In the genomic region with DNA sequence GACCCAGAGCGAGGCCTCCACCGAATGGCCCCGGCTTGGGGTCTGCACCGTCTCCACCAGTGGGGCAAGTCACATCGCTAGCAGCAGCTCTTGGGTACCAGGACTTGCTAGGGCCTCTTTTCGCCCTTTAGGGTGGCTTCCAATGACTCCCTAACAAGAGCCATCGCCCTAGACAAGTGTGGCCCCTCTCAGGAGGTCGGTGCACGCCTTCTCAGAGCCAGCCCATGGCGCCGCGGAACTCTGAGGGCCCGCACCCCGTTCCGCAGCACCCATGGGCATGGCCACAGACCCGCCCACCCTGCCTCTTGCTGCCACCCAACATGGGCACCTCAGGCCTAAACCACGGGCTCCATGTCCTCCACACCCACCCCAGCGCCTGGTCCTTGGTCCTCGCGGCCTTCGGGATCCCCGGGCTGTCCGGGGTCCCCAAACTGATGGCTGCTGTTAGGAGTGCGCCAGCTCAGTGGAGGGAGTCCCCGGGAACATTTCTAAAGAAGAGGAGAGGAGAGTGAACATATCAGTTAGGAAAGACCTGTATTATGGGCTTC, we compare ENCODE assay signal across 16 cellular contexts. TPM values are rescaled to one million over a fixed set of nuclear protein-coding genes. Genes with fewer than 3 reads are reported as not detected.
A peak's percentile ranks its signal among the peaks of the same experiment; 100 is the strongest.
DNase-seq lines count a peak whose midpoint lies in the region; ATAC-seq and TF ChIP-seq lines count a peak whose summit lies in the region.
"Had no signal": no experiment of that assay in that cellular context is flagged by ENCODE, and none has a peak within 500 bp of the region (broad histone marks: within the 10 kb centered on the region; RNA-seq: fewer than 3 reads in every experiment).

No MANE protein-coding gene starts in this region.

- H3K9ac ChIP-seq in ES-I3 (ENCODE audit: low read depth, low read length) = peak overlapping the region; percentile 54; the same call in 1 of the 2 replicates
- H3K9ac ChIP-seq in neural progenitor cell = no peak overlapping the region
- no peak overlapping the region for H3K9ac ChIP-seq in GM23248

- no peaks in the 10 kb centered on the region for H3K27me3 ChIP-seq in A673 (replicated peaks; ENCODE audit: insufficient read depth, low read depth, low read length, poor library complexity)
- H3K27me3 ChIP-seq in neural progenitor cell = peaks cover 54% of the 10 kb centered on the region
- no peaks in the 10 kb centered on the region for H3K27me3 ChIP-seq in aorta (ENCODE audit: control insufficient read depth in 1 of 2, insufficient read depth in 2 of 2, low read length in 1 of 2)
- H3K27me3 ChIP-seq in GM23248 (replicated peaks; ENCODE audit: insufficient read depth) = no peaks in the 10 kb centered on the region; the same call in 1 of the 2 replicates
- H3K27me3 ChIP-seq: adrenal gland, SJCRH30 had no signal

- H3K4me3 ChIP-seq in A673 (ENCODE audit: low read depth, low read length, poor library complexity, severe bottlenecking) (peak overlapping the region; percentile 64), coronary artery (peak overlapping the region; percentile 88), neural progenitor cell (peak overlapping the region; percentile 57), aorta (ENCODE audit: low read length in 2 of 2) (no peak overlapping the region), OCI-LY7 (ENCODE audit: low read depth, low read length, poor library complexity, severe bottlenecking) (no peak overlapping the region), GM23248 (no peak overlapping the region)
- H3K4me3 ChIP-seq: HAP-1, SJCRH30 had no signal

- H3K4me1 ChIP-seq in A673 (ENCODE audit: insufficient read depth, low read length, poor library complexity, severe bottlenecking) (peaks cover 8% of the 10 kb centered on the region), ES-I3 (ENCODE audit: insufficient read depth, low read length) (0 out of 2 replicates have a peak, but pooled peaks cover 5% of the 10 kb centered on the region), neural progenitor cell (peaks cover 11% of the 10 kb centered on the region), aorta (ENCODE audit: control insufficient read depth in 1 of 2, insufficient read depth in 2 of 2, low read length in 2 of 2) (no peaks in the 10 kb centered on the region), OCI-LY7 (ENCODE audit: insufficient read depth, low read length, poor library complexity, severe bottlenecking) (peaks cover 11% of the 10 kb centered on the region), GM23248 (ENCODE audit: insufficient read depth) (no peaks in the 10 kb centered on the region)

- BruUV-seq in A673 (replicated peaks; lab: Mats Ljungman, UMichigan) = no TSS peak
- no TSS peak for BruUV-seq in OCI-LY7 (replicated peaks; lab: Mats Ljungman, UMichigan)

- H3K79me2 ChIP-seq in neural progenitor cell (ENCODE audit: low read depth) (no peaks in the 10 kb centered on the region), OCI-LY7 (ENCODE audit: insufficient read depth, low read depth, low read length) (no peaks in the 10 kb centered on the region), GM23248 (ENCODE audit: insufficient read depth) (no peaks in the 10 kb centered on the region)

- no peaks in the 10 kb centered on the region for H3K9me3 Mint-ChIP-seq in neural progenitor cell
- H3K9me3 Mint-ChIP-seq: activated T-helper 1 cell treated with anti-CD3 and anti-CD28 coated beads, Interleukin-12 subunit alpha, Interleukin-12 subunit beta, Interleukin-2, Interleukin-4 antibody, amounts not matched to agents 30 ng/mL and 10 ng/mL and 1 ng/mL, durations not matched to agents 14 hours and 24 hours and 36 hours had no signal

- H3K4me2 ChIP-seq in neural progenitor cell (peak overlapping the region; percentile 89), OCI-LY7 (ENCODE audit: low read length) (no peak overlapping the region), GM23248 (ENCODE audit: unreplicated experiment) (no peak overlapping the region)

- H3K36me3 Mint-ChIP-seq in neural progenitor cell = no peaks in the 10 kb centered on the region

- POLR2A ChIA-PET in A673 (lab: Charles Lee; ENCODE audit: low non-redundant PET) = no interaction called here
- POLR2A ChIA-PET in OCI-LY7 (lab: Charles Lee) = no interaction called here

- peaks cover 11% of the 10 kb centered on the region for H3K27me3 Mint-ChIP-seq in neural progenitor cell (ENCODE audit: insufficient read depth, low read depth)

- in situ Hi-C loops in GM23248 (cut with MboI) = no loop called here

- peak overlapping the region; percentile 75 for H3K4me3 Mint-ChIP-seq in neural progenitor cell

- DNase-seq in A673 (ENCODE audit: low spot score) (no peak), coronary artery (ENCODE audit: low spot score) (no peak), neural progenitor cell (ENCODE audit: low spot score) (no peak), aorta (no peak), OCI-LY7 (ENCODE audit: low spot score) (no peak), GM23248 (no peak), AG08396 (ENCODE audit: low spot score) (no peak)
- DNase-seq: esophagus squamous epithelium, SJCRH30 had no signal

- TF ChIP-seq CTCF in A673 (conservative IDR thresholded peaks at IDR 0.05; ENCODE audit: low read depth, low read length) (no peak), coronary artery (IDR thresholded peaks at IDR 0.05) (no peak), neural progenitor cell (IDR thresholded peaks at IDR 0.05) (no peak), OCI-LY7 (conservative IDR thresholded peaks at IDR 0.05; ENCODE audit: low read length) (no peak)

- H3K36me3 ChIP-seq in A673 (ENCODE audit: insufficient read depth, low read length, poor library complexity, severe bottlenecking) (no peaks in the 10 kb centered on the region), ES-I3 (ENCODE audit: insufficient read depth, low read length) (no peaks in the 10 kb centered on the region), neural progenitor cell (no peaks in the 10 kb centered on the region), aorta (ENCODE audit: control insufficient read depth in 1 of 2, insufficient read depth in 2 of 2, low read length in 1 of 2) (no peaks in the 10 kb centered on the region), OCI-LY7 (ENCODE audit: insufficient read depth, low read length) (no peaks in the 10 kb centered on the region), GM23248 (ENCODE audit: low read depth) (no peaks in the 10 kb centered on the region)
- H3K36me3 ChIP-seq: adrenal gland, esophagus squamous epithelium, HAP-1, SJCRH30, transverse colon had no signal

- no peak for ATAC-seq in aorta (ENCODE audit: low FRiP score)

- H3K9me2 ChIP-seq in OCI-LY7 (ENCODE audit: insufficient read depth, low read length) (no peaks in the 10 kb centered on the region), GM23248 (ENCODE audit: insufficient read depth) (no peaks in the 10 kb centered on the region)

- no peak overlapping the region for H3K27ac Mint-ChIP-seq in neural progenitor cell
- H3K27ac Mint-ChIP-seq: activated T-helper 1 cell treated with anti-CD3 and anti-CD28 coated beads, Interleukin-12 subunit alpha, Interleukin-12 subunit beta, Interleukin-2, Interleukin-4 antibody, amounts not matched to agents 30 ng/mL and 10 ng/mL and 1 ng/mL, durations not matched to agents 14 hours and 24 hours and 36 hours had no signal

- no peaks in the 10 kb centered on the region for H4K20me1 ChIP-seq in neural progenitor cell (ENCODE audit: low read depth)
- no peaks in the 10 kb centered on the region for H4K20me1 ChIP-seq in OCI-LY7 (ENCODE audit: insufficient read depth, low read length)
- H4K20me1 ChIP-seq in GM23248 (ENCODE audit: insufficient read depth) = no peaks in the 10 kb centered on the region

- no peak overlapping the region for H2AFZ ChIP-seq in neural progenitor cell (replicated peaks)
- H2AFZ ChIP-seq in OCI-LY7 (ENCODE audit: low read length) = no peak overlapping the region
- H2AFZ ChIP-seq in GM23248 = no peak overlapping the region

- H3K9me3 ChIP-seq in A673 (ENCODE audit: low read depth, low read length, poor library complexity, severe bottlenecking) (no peaks in the 10 kb centered on the region), ES-I3 (ENCODE audit: control insufficient read depth, insufficient read depth, low read length) (no peaks in the 10 kb centered on the region), neural progenitor cell (ENCODE audit: low read depth) (no peaks in the 10 kb centered on the region), aorta (ENCODE audit: control insufficient read depth, low read length) (no peaks in the 10 kb centered on the region), OCI-LY7 (ENCODE audit: low read length) (no peaks in the 10 kb centered on the region), GM23248 (ENCODE audit: low read depth) (no peaks in the 10 kb centered on the region)
- H3K9me3 ChIP-seq: adrenal gland, esophagus squamous epithelium, HAP-1, SJCRH30, transverse colon had no signal

- CTCF ChIA-PET in A673 (lab: Charles Lee) = interaction anchor here (2.7 kb wide), 1 partner anchor 143 kb away, joined by 42 read pairs; no protein-coding TSS in a partner anchor
- CTCF ChIA-PET in OCI-LY7 (lab: Charles Lee; ENCODE audit: unreplicated experiment) = no interaction called here

- intact Hi-C loops in A673 (cut with micrococcal nuclease; ENCODE audit: unreplicated experiment) = loop anchor here (10.0 kb wide), 1 partner anchor 561 kb away; no protein-coding TSS in a partner anchor
- intact Hi-C loops in aorta (cut with DNase I) = loop anchor here (10.0 kb wide), 2 partner anchors 91 to 491 kb away; a partner anchor contains a TSS
- intact Hi-C loops in OCI-LY7 (cut with micrococcal nuclease; ENCODE audit: unreplicated experiment) = loop anchor here (5.0 to 10.0 kb wide), 2 partner anchors 68 to 491 kb away; a partner anchor contains a TSS

- H3K27ac ChIP-seq in A673 (ENCODE audit: low read depth, low read length, poor library complexity, severe bottlenecking) (no peak overlapping the region), coronary artery (no peak overlapping the region), neural progenitor cell (no peak overlapping the region), aorta (ENCODE audit: low read depth in 1 of 2, low read length in 2 of 2) (no peak overlapping the region), OCI-LY7 (ENCODE audit: low read depth, low read length, poor library complexity, severe bottlenecking) (no peak overlapping the region), GM23248 (no peak overlapping the region)
- H3K27ac ChIP-seq: adrenal gland, SJCRH30, transverse colon had no signal

- 97 to 99% methylated on average over 25 of the region's 25 CpGs for WGBS in aorta, 2 donors
- WGBS in GM23248 (ENCODE audit: low coverage in 1 of 2, low lambda C conversion rate in 2 of 2, missing lambda C conversion rate in 2 of 2), 2 experiments = 96 to 99% methylated on average over 15 to 25 of the region's 25 CpGs

- H3K4me1 Mint-ChIP-seq in neural progenitor cell = peaks cover 47% of the 10 kb centered on the region

- H3F3A ChIP-seq in neural progenitor cell (ENCODE audit: low read depth) = no peaks in the 10 kb centered on the region
- H3F3A ChIP-seq in GM23248 (ENCODE audit: insufficient read depth) = no peaks in the 10 kb centered on the region

RNA-seq across cellular contexts. Expression of a gene that starts 3.2 kb away (rescaled TPM):
- total RNA-seq in A673 (2021) (not detected in 2 replicates), neural progenitor cell (ENCODE audit: low replicate concordance) (0.11 and 0.12 TPM in 2 replicates), aorta (not detected), OCI-LY7 (2022) (not detected in 2 replicates)
- polyA plus RNA-seq in aorta (not detected), GM23248 (2016; fragmentation: Nextera tagmentation; extraction: Ambion mirVana) (not detected in 2 replicates)
- total RNA-seq in OCI-LY7 (2014; rRNA removed; shearing (Covaris generic)) = not detected in 2 replicates
- not detected in 2 replicates for total RNA-seq in GM23248 (2014; rRNA removed; shearing (Covaris generic))
- total RNA-seq: activated T-helper 1 cell treated with anti-CD3 and anti-CD28 coated beads, Interleukin-12 subunit alpha, Interleukin-12 subunit beta, Interleukin-2, Interleukin-4 antibody, amounts not matched to agents 30 ng/mL and 10 ng/mL and 1 ng/mL, durations not matched to agents 14 hours and 24 hours and 36 hours; esophagus squamous epithelium; glomerular endothelial cell; pulmonary artery endothelial cell; transverse colon had no signal
- polyA plus RNA-seq: adrenal gland had no signal

RNA-seq across cellular contexts. Expression of a gene that starts 11.5 kb away (rescaled TPM):
- 0.22 TPM in 1 of 2 replicates, not detected in the other for total RNA-seq in A673 (2021)
- not detected in 2 replicates for total RNA-seq in neural progenitor cell (ENCODE audit: low replicate concordance)
- not detected for total RNA-seq in aorta
- polyA plus RNA-seq in aorta = under 1 TPM in 1 of 2 donors, not detected in 1; 0.28 TPM
- total RNA-seq in OCI-LY7 (2014; rRNA removed; shearing (Covaris generic)) = not detected in 2 replicates
- not detected in 2 replicates for total RNA-seq in OCI-LY7 (2022)
- total RNA-seq in GM23248 (2014; rRNA removed; shearing (Covaris generic)) = not detected in 2 replicates
- not detected in 2 replicates for polyA plus RNA-seq in GM23248 (2016; fragmentation: Nextera tagmentation; extraction: Ambion mirVana)
- total RNA-seq: activated T-helper 1 cell treated with anti-CD3 and anti-CD28 coated beads, Interleukin-12 subunit alpha, Interleukin-12 subunit beta, Interleukin-2, Interleukin-4 antibody, amounts not matched to agents 30 ng/mL and 10 ng/mL and 1 ng/mL, durations not matched to agents 14 hours and 24 hours and 36 hours; adrenal gland; esophagus squamous epithelium; glomerular endothelial cell; pulmonary artery endothelial cell; SJCRH30; transverse colon had no signal

RNA-seq across cellular contexts. Expression of a gene that starts 38.8 kb away (rescaled TPM):
- total RNA-seq in A673 (2021) = 69.7 and 80.3 TPM in 2 replicates
- total RNA-seq in neural progenitor cell (ENCODE audit: low replicate concordance) = 109 and 187 TPM in 2 replicates
- total RNA-seq in aorta = 10 to 100 TPM; 36.3 to 47.4 TPM
- polyA plus RNA-seq in aorta = 10 to 100 TPM; 43.1 to 77.7 TPM
- total RNA-seq in OCI-LY7 (2014; rRNA removed; shearing (Covaris generic)) = 35.3 and 35.9 TPM in 2 replicates
- 24.8 and 28.5 TPM in 2 replicates for total RNA-seq in OCI-LY7 (2022)
- 77.9 and 81.0 TPM in 2 replicates for total RNA-seq in GM23248 (2014; rRNA removed; shearing (Covaris generic))
- polyA plus RNA-seq in GM23248 (2016; fragmentation: Nextera tagmentation; extraction: Ambion mirVana) = 70.3 and 76.8 TPM in 2 replicates

Comparison
In these comparisons a context has a peak if more than half of its experiments do, and no peak if none do; other contexts are left out.
1. H3K4me3 ChIP-seq: peak in A673 (single experiment), coronary artery (single experiment) and neural progenitor cell (single experiment); none in aorta (0 of 2), OCI-LY7 (single experiment) and GM23248 (single experiment).